Comparison of ENCODE assay signal across 9 cellular contexts in genomic region chr3:9914559-9915251, GRCh38. TPM values are rescaled to one million over a fixed set of nuclear protein-coding genes. Genes with fewer than 3 reads are reported as not detected.
A peak's percentile ranks its signal among the peaks of the same experiment; 100 is the strongest.
DNase-seq lines count a peak whose midpoint lies in the region; ATAC-seq and TF ChIP-seq lines count a peak whose summit lies in the region.
"Had no signal": no experiment of that assay in that cellular context is flagged by ENCODE, and none has a peak within 500 bp of the region (broad histone marks: within the 10 kb centered on the region; RNA-seq: fewer than 3 reads in every experiment).

No MANE protein-coding gene starts in this region.

- H3K4me1 ChIP-seq in Peyer's patch: peaks cover 3 to 64% (median 15%) of the 10 kb centered on the region in 4 donors
- no peaks in the 10 kb centered on the region for H3K4me1 ChIP-seq in iPS-15b (ENCODE audit: control insufficient read depth, insufficient read depth, low read length)
- peaks cover 44 to 76% (median 64%) of the 10 kb centered on the region in 4 donors for H3K4me1 ChIP-seq in stomach

- ATAC-seq in GM21619 (IDR thresholded peaks at IDR 0.05; ENCODE audit: unreplicated experiment): no peak

- H3K9ac ChIP-seq in iPS-15b (ENCODE audit: low read depth, low read length): no peak overlapping the region

- H3K9me3 ChIP-seq in Peyer's patch (no peaks in the 10 kb centered on the region), iPS-15b (ENCODE audit: control insufficient read depth, insufficient read depth, low read length) (no peaks in the 10 kb centered on the region), stomach (no peaks in the 10 kb centered on the region)

- TF ChIP-seq POLR2A in Peyer's patch (IDR thresholded peaks at IDR 0.05): peak in 1 of 2 donors; percentile 4
- TF ChIP-seq POLR2A in stomach (IDR thresholded peaks at IDR 0.05): no peak

- H3K4me3 ChIP-seq in Peyer's patch (peak overlapping the region; percentile 49 to 69 (median 66)), iPS-15b (ENCODE audit: low read depth, low read length) (peak overlapping the region; percentile 66), stomach (peak overlapping the region; percentile 58 to 68 (median 63))

- H3K27me3 ChIP-seq in Peyer's patch: no peaks in the 10 kb centered on the region
- peaks cover 4% of the 10 kb centered on the region for H3K27me3 ChIP-seq in iPS-15b (ENCODE audit: control insufficient read depth, insufficient read depth, low read length)
- no peaks in the 10 kb centered on the region for H3K27me3 ChIP-seq in stomach

- no peak for TF ChIP-seq EP300 in stomach (IDR thresholded peaks at IDR 0.05)

- H3K27ac ChIP-seq in Peyer's patch (peak overlapping the region; percentile 76 to 94 (median 90)), stomach (peak overlapping the region; percentile 84 to 94 (median 90))

- TF ChIP-seq CTCF in Peyer's patch (IDR thresholded peaks at IDR 0.05): no peak
- TF ChIP-seq CTCF in stomach (IDR thresholded peaks at IDR 0.05): peak in 1 of 7 experiments; percentile 22

- H3K36me3 ChIP-seq in Peyer's patch: peaks cover 0 to 23% (median 0%) of the 10 kb centered on the region in 3 donors
- no peaks in the 10 kb centered on the region for H3K36me3 ChIP-seq in iPS-15b (ENCODE audit: control insufficient read depth, insufficient read depth, low read length)
- peaks cover 0 to 20% (median 15%) of the 10 kb centered on the region in 4 donors for H3K36me3 ChIP-seq in stomach

- WGBS in stomach, 5 donors: 5 to 36% (median 17%) methylated on average over 8 to 15 of the region's 15 CpGs

- intact Hi-C loops in stomach (cut with DNase I; ENCODE audit: low total_unique reads): loop anchor here (10.0 kb wide), 1 partner anchor 70 kb away; the partner anchor contains the start of gene RPUSD3

- DNase-seq in SKM-1 treated with dmso at 0.1 percent for 144 hours (lab: John Stamatoyannopoulos, UW; ENCODE audit: unreplicated experiment) (peak; percentile 61), SKM-1 (lab: John Stamatoyannopoulos, UW; ENCODE audit: unreplicated experiment) (no peak), Peyer's patch (no peak), stomach (no peak), cortex of kidney (lab: John Stamatoyannopoulos, UW) (no peak), kidney tubule cell (ENCODE audit: low spot score) (no peak)

RNA-seq across cellular contexts. Expression of gene IL17RC, which starts 2.2 kb away (rescaled TPM):
- total RNA-seq in Peyer's patch: 100 to 1,000 TPM in 3 of 4 donors, 10 to 100 TPM in 1; 22.3 to 125 (median 123) TPM
- 100 to 1,000 TPM in 3 of 5 donors, 10 to 100 TPM in 2; 20.1 to 284 (median 111) TPM for total RNA-seq in stomach
- 10 to 100 TPM; 24.2 to 40.6 (median 25.5) TPM for polyA plus RNA-seq in stomach

RNA-seq across cellular contexts. Expression of gene IL17RE, which starts 12.1 kb away (rescaled TPM):
- total RNA-seq in Peyer's patch: 100 to 1,000 TPM in 2 of 4 donors, 10 to 100 TPM in 2; 11.6 to 160 (median 109) TPM
- 100 to 1,000 TPM in 2 of 5 donors, 10 to 100 TPM in 3; 11.4 to 301 (median 60.1) TPM for total RNA-seq in stomach
- polyA plus RNA-seq in stomach: 10 to 100 TPM; 10.3 to 22.0 (median 13.0) TPM

RNA-seq across cellular contexts. Expression of gene CRELD1, which starts 18.9 kb away (rescaled TPM):
- total RNA-seq in Peyer's patch (10 to 100 TPM; 21.9 to 45.6 (median 34.4) TPM), stomach (10 to 100 TPM in 4 of 5 donors, 1 to 10 TPM in 1; 6.2 to 71.5 (median 23.9) TPM)
- polyA plus RNA-seq in stomach: 10 to 100 TPM in 2 of 3 donors, 1 to 10 TPM in 1; 7.5 to 52.3 (median 21.6) TPM

RNA-seq across cellular contexts. Expression of gene JAGN1, which starts 24.3 kb away (rescaled TPM):
- total RNA-seq in Peyer's patch (10 to 100 TPM; 23.9 to 46.5 (median 41.9) TPM), stomach (10 to 100 TPM in 3 of 5 donors, 1 to 10 TPM in 1, not detected in 1; 9.4 to 28.4 (median 20.7) TPM)
- polyA plus RNA-seq in stomach: 10 to 100 TPM; 26.5 to 56.6 (median 37.7) TPM

RNA-seq across cellular contexts. Expression of gene CIDEC, which starts 34.7 kb away (rescaled TPM):
- total RNA-seq in Peyer's patch (100 to 1,000 TPM in 3 of 4 donors, 10 to 100 TPM in 1; 27.2 to 510 (median 253) TPM), stomach (1 to 10 TPM in 3 of 5 donors, not detected in 2; 1.5 to 3.3 (median 2.3) TPM)
- polyA plus RNA-seq in stomach: 10 to 100 TPM in 1 of 3 donors, 1 to 10 TPM in 1, under 1 TPM in 1; 0.63 to 21.4 (median 1.7) TPM
- total RNA-seq: activated CD8-positive, alpha-beta memory T cell treated with anti-CD3 and anti-CD28 coated beads for 36 hours had no signal
